Comparison of ENCODE assay signal across 1 cellular context in genomic region chr4:179585761-179586160, GRCh38.
TF ChIP-seq lines count a peak whose summit lies in the region.

No MANE protein-coding gene starts in this region.

TF ChIP-seq in H1, 55 proteins besides CTCF, POLR2A, EP300 and RAD21 (continued from another document):
- TF ChIP-seq CHD7 (IDR thresholded peaks at IDR 0.05; ENCODE audit: insufficient replicate concordance, low read length) (no peak), TAF7 (optimal IDR thresholded peaks at IDR 0.05; ENCODE audit: borderline replicate concordance, low read depth, low read length) (no peak), YY1 (IDR thresholded peaks at IDR 0.05; ENCODE audit: low read depth, low read length) (no peak), RFX5 (IDR thresholded peaks at IDR 0.05; ENCODE audit: borderline replicate concordance, low read depth, low read length) (no peak)
- TF ChIP-seq, protein P1, sequence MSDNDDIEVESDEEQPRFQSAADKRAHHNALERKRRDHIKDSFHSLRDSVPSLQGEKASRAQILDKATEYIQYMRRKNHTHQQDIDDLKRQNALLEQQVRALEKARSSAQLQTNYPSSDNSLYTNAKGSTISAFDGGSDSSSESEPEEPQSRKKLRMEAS (IDR thresholded peaks at IDR 0.05), result no peak
